In genomic region chr10:92181575-92181974, GRCh38 we compare ENCODE assay signal across 1 cellular context.
TF ChIP-seq lines count a peak whose summit lies in the region.

No MANE protein-coding gene starts in this region.

TF ChIP-seq in HepG2, 621 proteins besides CTCF, POLR2A, EP300 and RAD21 (continued from another document):
- no peak for TF ChIP-seq ZBTB40 (IDR thresholded peaks at IDR 0.05)
- TF ChIP-seq ZBTB40 (CRISPR knock-in tag; IDR thresholded peaks at IDR 0.05): no peak
- no peak for TF ChIP-seq GPN1 (CRISPR knock-in tag; IDR thresholded peaks at IDR 0.05; ENCODE audit: borderline replicate concordance)
- TF ChIP-seq ZSCAN12 (CRISPR knock-in tag; IDR thresholded peaks at IDR 0.05): no peak
- no peak for TF ChIP-seq PTBP1 (IDR thresholded peaks at IDR 0.05; ENCODE audit: low read depth, low read length, poor library complexity, severe bottlenecking)
